In genomic region chr4:125739760-125740159, GRCh38 we compare ENCODE assay signal across 15 cellular contexts.
DNase-seq lines count a peak whose midpoint lies in the region; ATAC-seq and TF ChIP-seq lines count a peak whose summit lies in the region.
"Had no signal": no experiment of that assay in that cellular context is flagged by ENCODE, and none has a peak within 500 bp of the region (broad histone marks: within the 10 kb centered on the region; RNA-seq: fewer than 3 reads in every experiment).

No MANE protein-coding gene starts in this region.

- 30% methylated on average over 2 of the region's 2 CpGs for WGBS in right lobe of liver (ENCODE audit: insufficient coverage, low coverage, low lambda C conversion rate, missing lambda C conversion rate)
- WGBS in tibial nerve, 2 donors, result 35 to 45% methylated on average over 2 of the region's 2 CpGs

- no peaks in the 10 kb centered on the region for H3K36me3 Mint-ChIP-seq in chondrocyte (ENCODE audit: low read depth)
- H3K36me3 Mint-ChIP-seq: CD4-positive, CD25-positive, alpha-beta regulatory T cell had no signal

- peaks cover 4% of the 10 kb centered on the region for H3K9me3 Mint-ChIP-seq in chondrocyte (ENCODE audit: low read depth)

- no peak overlapping the region for H3K4me3 Mint-ChIP-seq in chondrocyte (ENCODE audit: unreplicated experiment)
- H3K4me3 Mint-ChIP-seq: activated CD4-positive, alpha-beta T cell treated with anti-CD3 and anti-CD28 coated beads for 36 hours; activated T-cell treated with anti-CD3 and anti-CD28 coated beads, Interleukin-2, amount 50 U/mL, for 72 hours; CD4-positive, CD25-positive, alpha-beta regulatory T cell had no signal

- H3K4me1 ChIP-seq in right lobe of liver (no peaks in the 10 kb centered on the region), gastrocnemius medialis (peaks cover 0 to 3% of the 10 kb centered on the region in 2 donors), tibial nerve (peaks cover 0 to 21% (median 0%) of the 10 kb centered on the region in 4 donors)

- H3K4me3 ChIP-seq in right lobe of liver, result no peak overlapping the region
- H3K4me3 ChIP-seq in gastrocnemius medialis, result no peak overlapping the region
- no peak overlapping the region for H3K4me3 ChIP-seq in tibial nerve

- in situ Hi-C loops in gastrocnemius medialis (cut with MboI; ENCODE audit: low sequenced_read_pairs in 4 of 4), result loop anchor here (5.0 to 25.0 kb wide), 3 partner anchors 425 to 427 kb away; partner anchors contain the start of gene FAT4 (in 4 of the 4)

- H3K4me1 Mint-ChIP-seq in chondrocyte (ENCODE audit: low read depth), result peaks cover 54% of the 10 kb centered on the region
- H3K4me1 Mint-ChIP-seq: activated CD4-positive, alpha-beta T cell treated with anti-CD3 and anti-CD28 coated beads for 36 hours; CD4-positive, CD25-positive, alpha-beta regulatory T cell had no signal

- no peaks in the 10 kb centered on the region for H3K9me3 ChIP-seq in right lobe of liver
- H3K9me3 ChIP-seq in gastrocnemius medialis, result no peaks in the 10 kb centered on the region
- peaks cover 0 to 8% (median 0%) of the 10 kb centered on the region in 4 donors for H3K9me3 ChIP-seq in tibial nerve

- intact Hi-C loops in right lobe of liver (cut with DNase I) (loop anchor here in 1 of 2 donors (10.0 kb wide), 1 partner anchor 425 kb away; the partner anchor contains the start of gene FAT4), gastrocnemius medialis (cut with DNase I; ENCODE audit: low total_unique reads) (no loop called here)

- TF ChIP-seq EP300 in tibial nerve (IDR thresholded peaks at IDR 0.05), result peak in 1 of 2 donors; percentile 17

- no peaks in the 10 kb centered on the region for H3K36me3 ChIP-seq in right lobe of liver
- no peaks in the 10 kb centered on the region for H3K36me3 ChIP-seq in gastrocnemius medialis
- no peaks in the 10 kb centered on the region for H3K36me3 ChIP-seq in tibial nerve

- ATAC-seq in right lobe of liver (peak; percentile 70 to 87 (median 78)), gastrocnemius medialis (peak; percentile 56 to 66), GM21423 (IDR thresholded peaks at IDR 0.05; ENCODE audit: unreplicated experiment) (no peak)
- ATAC-seq: activated CD4-positive, alpha-beta T cell treated with anti-CD3 and anti-CD28 coated beads for 36 hours; activated T-cell treated with anti-CD3 and anti-CD28 coated beads, Interleukin-2, amount 50 U/mL, for 72 hours had no signal

- TF ChIP-seq POLR2A in right lobe of liver (IDR thresholded peaks at IDR 0.05) (no peak), gastrocnemius medialis (IDR thresholded peaks at IDR 0.05) (no peak), tibial nerve (IDR thresholded peaks at IDR 0.05) (no peak)

- H3K27ac ChIP-seq in right lobe of liver (no peak overlapping the region), gastrocnemius medialis (peak overlapping the region in 2 of 4 donors; percentile 58), tibial nerve (no peak overlapping the region)

- peak overlapping the region; percentile 74 for H3K27ac Mint-ChIP-seq in chondrocyte (ENCODE audit: unreplicated experiment)
- H3K27ac Mint-ChIP-seq: activated CD4-positive, alpha-beta T cell treated with anti-CD3 and anti-CD28 coated beads for 36 hours; activated T-cell treated with anti-CD3 and anti-CD28 coated beads, Interleukin-2, amount 50 U/mL, for 72 hours; CD4-positive, CD25-positive, alpha-beta regulatory T cell had no signal

- no peaks in the 10 kb centered on the region for H3K27me3 Mint-ChIP-seq in chondrocyte (ENCODE audit: low read depth)
- H3K27me3 Mint-ChIP-seq: activated CD4-positive, alpha-beta T cell treated with anti-CD3 and anti-CD28 coated beads for 36 hours; CD4-positive, CD25-positive, alpha-beta regulatory T cell had no signal

- DNase-seq in NCI-H226, result peak; percentile 11
- no peak for DNase-seq in chondrocyte (ENCODE audit: low spot score)
- no peak for DNase-seq in right lobe of liver
- no peak for DNase-seq in gastrocnemius medialis
- DNase-seq in ureter (ENCODE audit: low spot score), result no peak
- no peak for DNase-seq in GM03348 (ENCODE audit: low spot score)
- no peak for DNase-seq in tibial nerve (ENCODE audit: low spot score in 2 of 2)
- DNase-seq: activated CD4-positive, alpha-beta T cell treated with anti-CD3 and anti-CD28 coated beads for 36 hours; activated T-cell treated with anti-CD3 and anti-CD28 coated beads, Interleukin-2, amount 50 U/mL, for 72 hours; CD4-positive, CD25-positive, alpha-beta regulatory T cell; effector memory CD4-positive, alpha-beta T cell; hippocampal formation; NCI-H2107; substantia nigra had no signal

- H3K27me3 ChIP-seq in right lobe of liver (no peaks in the 10 kb centered on the region), gastrocnemius medialis (no peaks in the 10 kb centered on the region), tibial nerve (no peaks in the 10 kb centered on the region)

- TF ChIP-seq CTCF in chondrocyte (IDR thresholded peaks at IDR 0.05), result no peak
- no peak for TF ChIP-seq CTCF in right lobe of liver (IDR thresholded peaks at IDR 0.05)
- no peak for TF ChIP-seq CTCF in gastrocnemius medialis (IDR thresholded peaks at IDR 0.05 in 4 of 5, conservative IDR thresholded peaks at IDR 0.05 in 1 of 5)
- no peak for TF ChIP-seq CTCF in tibial nerve (IDR thresholded peaks at IDR 0.05)
